Comparison of ENCODE assay signal across 8 cellular contexts in genomic region chr18:3593381-3593903, GRCh38.
DNase-seq lines count a peak whose midpoint lies in the region; ATAC-seq and TF ChIP-seq lines count a peak whose summit lies in the region.

No MANE protein-coding gene starts in this region.

- DNase-seq in NCI-H2227 (lab: John Stamatoyannopoulos, UW; ENCODE audit: unreplicated experiment), result peak; percentile 58
- DNase-seq in NCI-H2227 treated with DMSO at 0.1 percent for 48 hours (lab: John Stamatoyannopoulos, UW), result no peak
- DNase-seq in T-cell, result peak in 2 of 34 experiments; percentile 26 to 39
- DNase-seq in epidermal melanocyte (ENCODE audit: insufficient read length, low spot score), result peak; percentile 72
- peak; percentile 45 for DNase-seq in natural killer cell
- no peak for DNase-seq in GM19238 (ENCODE audit: insufficient read length, low spot score)
- DNase-seq in stimulated activated CD4-positive, alpha-beta T cell treated with anti-CD3 and anti-CD28 coated beads, Interleukin-1b, Interleukin-23, amount 100 ng/mL, for 48 hours, result no peak

- CTCF ChIA-PET in T-cell (lab: Charles Lee), result interaction anchor here (0.7 to 3.4 kb wide), 29 partner anchors 8 to 1701 kb away, joined by 3 to 36 read pairs (median 5); partner anchors contain the start of genes MYL12A (in 1 of the 2) and MYL12B (in 1 of the 2)

- POLR2A ChIA-PET in T-cell (lab: Charles Lee), result interaction anchor here (0.6 to 2.8 kb wide), 10 partner anchors 9 to 330 kb away, joined by 3 to 28 read pairs (median 4); no protein-coding TSS in a partner anchor

- H3K36me3 Mint-ChIP-seq in T-cell (peaks cover 15% of the 10 kb centered on the region), natural killer cell (no peaks in the 10 kb centered on the region)

- TF ChIP-seq CTCF in natural killer cell (IDR thresholded peaks at IDR 0.05), result no peak

- peaks cover 45 to 62% (median 55%) of the 10 kb centered on the region in 3 donors for H3K4me1 Mint-ChIP-seq in T-cell
- peaks cover 47% of the 10 kb centered on the region in 2 donors for H3K4me1 Mint-ChIP-seq in natural killer cell

- intact Hi-C loops in natural killer cell (cut with micrococcal nuclease), result loop anchor here (5.0 kb wide), 2 partner anchors 74 to 331 kb away; partner anchors contain the start of gene MYL12B

- ATAC-seq in HG03521 (IDR thresholded peaks at IDR 0.05; ENCODE audit: unreplicated experiment) (peak; percentile 2), T-cell (replicated peaks in 1 of 4) (peak; percentile 0 to 37 (median 4)), natural killer cell (peak in 2 of 3 donors; percentile 2 to 6)

- H3K4me3 Mint-ChIP-seq in T-cell (peak overlapping the region; percentile 87 to 95 (median 91)), natural killer cell (peak overlapping the region; percentile 93)

- H3K27ac Mint-ChIP-seq in T-cell (peak overlapping the region; percentile 98 to 99), natural killer cell (peak overlapping the region; percentile 99)

- H3K27me3 Mint-ChIP-seq in T-cell (no peaks in the 10 kb centered on the region), natural killer cell (ENCODE audit: low read depth in 2 of 2) (no peaks in the 10 kb centered on the region)

- no peaks in the 10 kb centered on the region for H3K9me3 Mint-ChIP-seq in T-cell
- no peaks in the 10 kb centered on the region for H3K9me3 Mint-ChIP-seq in natural killer cell

Comparison
In these comparisons a context has a peak if more than half of its experiments do, and no peak if none do; other contexts are left out.
1. DNase-seq: peak in NCI-H2227 (single experiment), epidermal melanocyte (single experiment) and natural killer cell (single experiment); none in NCI-H2227 treated with DMSO at 0.1 percent for 48 hours (single experiment), GM19238 (single experiment) and stimulated activated CD4-positive, alpha-beta T cell treated with anti-CD3 and anti-CD28 coated beads, Interleukin-1b, Interleukin-23, amount 100 ng/mL, for 48 hours (single experiment).
2. Peak in every context shown above with its lines, with median percentiles within 50 percentile points of each other: ATAC-seq.